Comparison of ENCODE assay signal across 25 cellular contexts in genomic region chr7:25843467-25843866, GRCh38.
DNase-seq lines count a peak whose midpoint lies in the region; TF ChIP-seq lines count a peak whose summit lies in the region.
"Had no signal": no experiment of that assay in that cellular context is flagged by ENCODE, and none has a peak within 500 bp of the region (broad histone marks: within the 10 kb centered on the region; RNA-seq: fewer than 3 reads in every experiment).

No MANE protein-coding gene starts in this region.

- intact Hi-C loops in stomach (cut with DNase I; ENCODE audit: low total_unique reads) = loop anchor here (10.0 kb wide), 1 partner anchor 579 kb away; no protein-coding TSS in a partner anchor

- H3K4me1 ChIP-seq in muscle layer of duodenum (ENCODE audit: control insufficient read depth in 1 of 2, insufficient read depth in 2 of 2, low read length in 2 of 2) = peaks cover 11 to 28% of the 10 kb centered on the region in 2 donors
- H3K4me1 ChIP-seq in stomach = peaks cover 0 to 36% (median 20%) of the 10 kb centered on the region in 4 donors

- DNase-seq in WERI-Rb-1 (no peak), COLO668 (lab: John Stamatoyannopoulos, UW; ENCODE audit: unreplicated experiment) (no peak), NCI-H2107 (lab: John Stamatoyannopoulos, UW) (no peak), stomach (no peak), AML-193 (lab: John Stamatoyannopoulos, UW) (no peak)
- DNase-seq: activated CD4-positive, alpha-beta T cell treated with anti-CD3 and anti-CD28 coated beads, Interleukin-2, amount 50 U/mL, for 1 hour; activated CD8-positive, alpha-beta memory T cell treated with anti-CD3 and anti-CD28 coated beads, Interleukin-2, amount 50 U/mL, for 48 hours; activated effector memory CD4-positive, alpha-beta T cell treated with anti-CD3 and anti-CD28 coated beads, Interleukin-2, amount 50 U/mL, for 16 hours; CD4-positive, CD25-positive, alpha-beta regulatory T cell; DMS79; foreskin melanocyte; HFFc6; kidney; mammary epithelial cell; naive B cell; NCI-H1436; occipital lobe; OCI-M1; right cardiac atrium; SHP77; substantia nigra had no signal

- H3K4me3 ChIP-seq in WERI-Rb-1 (ENCODE audit: low read depth, low read length) (no peak overlapping the region), muscle layer of duodenum (ENCODE audit: low read depth in 1 of 2, low read length in 2 of 2) (no peak overlapping the region), stomach (no peak overlapping the region)

- TF ChIP-seq EP300 in stomach (IDR thresholded peaks at IDR 0.05) = no peak

- H3K9me3 ChIP-seq in WERI-Rb-1 (ENCODE audit: severe bottlenecking) (no peaks in the 10 kb centered on the region), muscle layer of duodenum (ENCODE audit: control insufficient read depth in 1 of 2, low read length in 2 of 2) (no peaks in the 10 kb centered on the region), stomach (peaks cover 0 to 3% (median 0%) of the 10 kb centered on the region in 4 donors)

- TF ChIP-seq POLR2A in stomach (IDR thresholded peaks at IDR 0.05) = no peak

- TF ChIP-seq CTCF in 22Rv1 (IDR thresholded peaks at IDR 0.05) = peak; percentile 38
- 0 out of 2 replicates have a peak, but pooled peaks have one; percentile 6 for TF ChIP-seq CTCF in GM12874 (IDR thresholded peaks at IDR 0.05; ENCODE audit: insufficient read depth, low read depth, low read length)
- TF ChIP-seq CTCF in WERI-Rb-1 (IDR thresholded peaks at IDR 0.05; ENCODE audit: low read depth, low read length) = 0 out of 2 replicates have a peak, but pooled peaks have one; percentile 10
- TF ChIP-seq CTCF in stomach (IDR thresholded peaks at IDR 0.05) = no peak

- H3K27ac ChIP-seq in 22Rv1 (no peak overlapping the region), WERI-Rb-1 (no peak overlapping the region), muscle layer of duodenum (ENCODE audit: low read length) (peak overlapping the region; percentile 40), stomach (no peak overlapping the region)
- H3K27ac ChIP-seq: HL-60 had no signal

- H3K27me3 ChIP-seq in WERI-Rb-1 (ENCODE audit: insufficient read depth, low read depth, severe bottlenecking) (no peaks in the 10 kb centered on the region), muscle layer of duodenum (ENCODE audit: low read depth, low read length) (no peaks in the 10 kb centered on the region), stomach (peaks cover 0 to 63% (median 22%) of the 10 kb centered on the region in 3 donors)

- no peaks in the 10 kb centered on the region for H3K36me3 ChIP-seq in WERI-Rb-1
- no peaks in the 10 kb centered on the region for H3K36me3 ChIP-seq in muscle layer of duodenum (ENCODE audit: control insufficient read depth in 1 of 2, insufficient read depth in 2 of 2, low read length in 2 of 2)
- no peaks in the 10 kb centered on the region for H3K36me3 ChIP-seq in stomach

- WGBS in stomach, 5 donors = 76 to 85% (median 82%) methylated on average over 4 of the region's 4 CpGs

Comparison
In these comparisons a context has a peak if more than half of its experiments do, and no peak if none do; other contexts are left out.
1. CTCF ChIP-seq: peak in 22Rv1 (single experiment), GM12874 (single experiment) and WERI-Rb-1 (single experiment); none in stomach (0 of 7).